Comparison of ENCODE assay signal across 23 cellular contexts in the genomic region with DNA sequence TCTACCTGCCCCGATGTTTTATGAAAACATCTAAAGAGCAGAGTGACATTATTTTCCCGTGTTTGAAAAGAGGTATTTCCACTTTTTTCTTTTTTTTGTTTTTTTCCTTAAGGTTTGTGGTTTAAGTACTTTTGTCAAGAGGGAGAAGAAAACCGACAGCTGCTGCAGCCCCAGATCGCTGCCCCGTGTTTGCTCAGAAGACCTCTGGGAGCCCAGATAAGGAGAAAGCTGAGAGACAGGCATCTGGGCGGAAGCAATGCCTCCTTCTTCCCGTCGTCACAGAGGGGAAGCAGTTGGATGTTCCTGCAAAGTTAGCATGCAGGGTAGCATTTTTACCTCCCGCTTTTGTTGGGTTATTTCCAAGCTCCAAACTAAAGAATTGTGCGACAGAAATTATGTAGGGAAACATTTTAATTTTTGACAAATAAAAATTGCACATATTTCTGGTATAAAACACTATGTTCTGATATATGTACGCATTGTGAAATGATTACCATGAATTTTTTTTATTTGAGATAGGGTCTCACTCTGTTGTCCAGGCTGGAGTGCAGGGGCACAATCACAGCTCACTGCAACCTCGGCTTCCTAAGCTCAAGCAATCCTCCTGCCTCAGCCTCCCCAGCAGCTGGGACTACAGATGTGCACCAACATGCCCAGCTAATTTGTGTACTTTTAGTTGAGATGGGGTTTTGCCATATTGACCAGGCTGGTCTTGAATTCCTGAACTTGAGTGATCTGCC.
DNase-seq lines count a peak whose midpoint lies in the region; ATAC-seq, FAIRE-seq and TF ChIP-seq lines count a peak whose summit lies in the region.
"Had no signal": no experiment of that assay in that cellular context is flagged by ENCODE, and none has a peak within 500 bp of the region (broad histone marks: within the 10 kb centered on the region; RNA-seq: fewer than 3 reads in every experiment).

No MANE protein-coding gene starts in this region.

- H3K27ac ChIP-seq in K562 (ENCODE audit: extremely low read depth, low read depth, low read length) = peak overlapping the region; percentile 69
- H3K27ac ChIP-seq: A549 had no signal

- no peak for TF ChIP-seq RAD21 in K562 (CRISPR knock-in tag; conservative IDR thresholded peaks at IDR 0.05 in 1 of 2, IDR thresholded peaks at IDR 0.05 in 1 of 2)

- no peak for TF ChIP-seq POLR2A in K562 (conservative IDR thresholded peaks at IDR 0.05)

- intact Hi-C loops in K562 (cut with micrococcal nuclease) = loop anchor here (10.0 kb wide), 1 partner anchor 137 kb away; no protein-coding TSS in a partner anchor
- intact Hi-C loops in CD14-positive monocyte (cut with micrococcal nuclease) = no loop called here

- in situ Hi-C loops in K562 (cut with MboI) = loop anchor here (10.0 kb wide), 1 partner anchor 293 kb away; no protein-coding TSS in a partner anchor

- peaks cover 6% of the 10 kb centered on the region for H3K9me3 Mint-ChIP-seq in stimulated activated memory B cell treated with anti-CD40 and anti-IgM and Interleukin-4, amounts not matched to agents 10 μg/mL and 1 μg/mL and 100 μg/mL, for 72 hours
- H3K9me3 Mint-ChIP-seq in CD14-positive monocyte = peaks cover 0 to 5% (median 3%) of the 10 kb centered on the region in 7 donors
- H3K9me3 Mint-ChIP-seq: CD4-positive, alpha-beta T cell had no signal

- H3K4me2 ChIP-seq in K562 (ENCODE audit: insufficient read depth, low read length) = peak overlapping the region; percentile 44
- H3K4me2 ChIP-seq: A549 had no signal

- peak; percentile 93 for TF ChIP-seq EP300 in K562 (IDR thresholded peaks at IDR 0.05; ENCODE audit: low read length)

- ATAC-seq in K562 = peak; percentile 43
- no peak for ATAC-seq in stimulated activated memory B cell treated with anti-CD40 and anti-IgM and Interleukin-4, amounts not matched to agents 10 μg/mL and 1 μg/mL and 100 μg/mL, for 72 hours
- ATAC-seq: A549, Panc1 had no signal

- H3K27me3 ChIP-seq in K562 (ENCODE audit: control insufficient read depth in 2 of 2, insufficient read depth in 2 of 2, low read length in 2 of 2) = peaks cover 0 to 4% of the 10 kb centered on the region in 2 experiments; a peak in 1 of 5 replicates

- 3% methylated on average over 12 of the region's 12 CpGs for WGBS in K562 (ENCODE audit: insufficient coverage, low coverage, missing lambda C conversion rate)

- TF ChIP-seq CTCF in K562 (IDR thresholded peaks at IDR 0.05 in 2 of 3, conservative IDR thresholded peaks at IDR 0.05 in 1 of 3; ENCODE audit: insufficient read depth in 2 of 3, low read depth in 1 of 3, low read length in 3 of 3) = no peak
- no peak for TF ChIP-seq CTCF in CD14-positive monocyte (IDR thresholded peaks at IDR 0.05)

- no peaks in the 10 kb centered on the region for H3K79me2 ChIP-seq in K562 (ENCODE audit: control insufficient read depth, insufficient read depth, low read length)

- peaks cover 5 to 39% of the 10 kb centered on the region in 2 experiments for H3K4me1 ChIP-seq in K562 (replicated peaks in 1 of 2; ENCODE audit: control insufficient read depth in 2 of 2, insufficient read depth in 2 of 2, low read length in 2 of 2)
- H3K4me1 ChIP-seq: A549, BE2C had no signal

- POLR2A ChIA-PET in K562 (lab: Yijun Ruan, JAX) = interaction anchor here (0.6 kb wide), 1 partner anchor 33 kb away, joined by 4 read pairs; no protein-coding TSS in a partner anchor

- H3K9ac ChIP-seq in K562 (ENCODE audit: insufficient read depth in 1 of 2, low read depth in 2 of 2, low read length in 2 of 2) = peak overlapping the region in 1 of 2 experiments; percentile 52; a peak in 2 of 4 replicates

- H3K27ac Mint-ChIP-seq in stimulated activated memory B cell treated with anti-CD40 and anti-IgM and Interleukin-4, amounts not matched to agents 10 μg/mL and 1 μg/mL and 100 μg/mL, for 72 hours = no peak overlapping the region
- H3K27ac Mint-ChIP-seq in CD14-positive monocyte = no peak overlapping the region
- H3K27ac Mint-ChIP-seq: CD4-positive, alpha-beta T cell had no signal

- FAIRE-seq in K562 (lab: Jason Lieb, UNC) = peak; percentile 90
- FAIRE-seq: A549, GM12891, H1 had no signal

- peak overlapping the region; percentile 75 for H2AFZ ChIP-seq in K562 (ENCODE audit: low read depth, low read length)

- peaks cover 5% of the 10 kb centered on the region for H3K9me3 ChIP-seq in K562 (replicated peaks; ENCODE audit: control insufficient read depth, insufficient read depth, low read depth, low read length)
- H3K9me3 ChIP-seq: BE2C, Caco-2 had no signal

- no peaks in the 10 kb centered on the region for H3K36me3 Mint-ChIP-seq in stimulated activated memory B cell treated with anti-CD40 and anti-IgM and Interleukin-4, amounts not matched to agents 10 μg/mL and 1 μg/mL and 100 μg/mL, for 72 hours
- H3K36me3 Mint-ChIP-seq in CD14-positive monocyte = no peaks in the 10 kb centered on the region
- H3K36me3 Mint-ChIP-seq: IgD-negative memory B cell had no signal

- H3K9me1 ChIP-seq in K562 (ENCODE audit: control insufficient read depth, insufficient read depth, low read length) = no peaks in the 10 kb centered on the region

- peak; percentile 68 for DNase-seq in CMK (ENCODE audit: low read depth)
- DNase-seq in NCI-H2171 treated with DMSO at 0.1 percent for 48 hours (lab: John Stamatoyannopoulos, UW) = peak; percentile 45
- peak; percentile 59 to 88 (median 71) for DNase-seq in K562 (ENCODE audit: extremely low read depth in 1 of 4, low spot score in 3 of 4)
- peak; percentile 57 for DNase-seq in myocyte (ENCODE audit: low read depth)
- DNase-seq in SHP77 treated with DMSO at 0.1 percent for 48 hours (lab: John Stamatoyannopoulos, UW) = no peak
- DNase-seq in CD14-positive monocyte (ENCODE audit: low spot score) = no peak
- DNase-seq: BE2C; Caco-2; CD4-positive, alpha-beta T cell; DMS153; Karpas-422; NCI-H1694; NCI-H2081 treated with DMSO at 0.1 percent for 48 hours; NCI-H2227 treated with DMSO at 0.1 percent for 48 hours; NCI-H510A; NCI-H748 treated with DMSO at 0.1 percent for 48 hours; NK-92 treated with Interleukin-12 subunit alpha and Interleukin-12 subunit beta, amount 100 ng/mL, for 24 hours had no signal

- CTCF ChIA-PET in K562 (lab: Yijun Ruan, JAX; ENCODE audit: low intra/inter-chr PET ratio) = no interaction called here

- no peak overlapping the region for H3K4me3 Mint-ChIP-seq in stimulated activated memory B cell treated with anti-CD40 and anti-IgM and Interleukin-4, amounts not matched to agents 10 μg/mL and 1 μg/mL and 100 μg/mL, for 72 hours
- H3K4me3 Mint-ChIP-seq in CD14-positive monocyte = peak overlapping the region in 1 of 2 donors; percentile 35
- H3K4me3 Mint-ChIP-seq: CD4-positive, alpha-beta T cell had no signal

- H3K36me3 ChIP-seq in K562 (ENCODE audit: control insufficient read depth, insufficient read depth, low read length) = no peaks in the 10 kb centered on the region
- H3K36me3 ChIP-seq: BE2C had no signal

- BruUV-seq in K562 (replicated peaks; lab: Mats Ljungman, UMichigan) = no TSS peak

- peaks cover 17% of the 10 kb centered on the region for H3K4me1 Mint-ChIP-seq in stimulated activated memory B cell treated with anti-CD40 and anti-IgM and Interleukin-4, amounts not matched to agents 10 μg/mL and 1 μg/mL and 100 μg/mL, for 72 hours
- peaks cover 25% of the 10 kb centered on the region for H3K4me1 Mint-ChIP-seq in CD14-positive monocyte

- H4K20me1 ChIP-seq in K562 (replicated peaks; ENCODE audit: control insufficient read depth, insufficient read depth, low read length) = no peaks in the 10 kb centered on the region

- H3K4me3 ChIP-seq in K562 = peak overlapping the region; percentile 7; the same call in 1 of the 2 replicates
- H3K4me3 ChIP-seq: A549 had no signal

- H3K27me3 Mint-ChIP-seq in stimulated activated memory B cell treated with anti-CD40 and anti-IgM and Interleukin-4, amounts not matched to agents 10 μg/mL and 1 μg/mL and 100 μg/mL, for 72 hours = peaks cover 52% of the 10 kb centered on the region
- peaks cover 24 to 40% (median 38%) of the 10 kb centered on the region in 3 donors for H3K27me3 Mint-ChIP-seq in CD14-positive monocyte (ENCODE audit: low read depth in 3 of 3)

TF ChIP-seq in K562, 482 proteins besides CTCF, POLR2A, EP300 and RAD21 (continues in another document):
- TF ChIP-seq PHB2 (IDR thresholded peaks at IDR 0.05; ENCODE audit: low read depth) (peak; percentile 82), TEAD1 (CRISPR knock-in tag; IDR thresholded peaks at IDR 0.05) (peak in 1 of 2 experiments; percentile 51; a peak in 1 of 4 replicates), SMARCE1 (IDR thresholded peaks at IDR 0.05) (peak; percentile 93), ZFP30 (CRISPR knock-in tag; IDR thresholded peaks at IDR 0.05; ENCODE audit: borderline replicate concordance) (no peak), SUPT5H (IDR thresholded peaks at IDR 0.05) (no peak), STAT5B (CRISPR knock-in tag; IDR thresholded peaks at IDR 0.05) (no peak)
- TF ChIP-seq, protein P1, sequence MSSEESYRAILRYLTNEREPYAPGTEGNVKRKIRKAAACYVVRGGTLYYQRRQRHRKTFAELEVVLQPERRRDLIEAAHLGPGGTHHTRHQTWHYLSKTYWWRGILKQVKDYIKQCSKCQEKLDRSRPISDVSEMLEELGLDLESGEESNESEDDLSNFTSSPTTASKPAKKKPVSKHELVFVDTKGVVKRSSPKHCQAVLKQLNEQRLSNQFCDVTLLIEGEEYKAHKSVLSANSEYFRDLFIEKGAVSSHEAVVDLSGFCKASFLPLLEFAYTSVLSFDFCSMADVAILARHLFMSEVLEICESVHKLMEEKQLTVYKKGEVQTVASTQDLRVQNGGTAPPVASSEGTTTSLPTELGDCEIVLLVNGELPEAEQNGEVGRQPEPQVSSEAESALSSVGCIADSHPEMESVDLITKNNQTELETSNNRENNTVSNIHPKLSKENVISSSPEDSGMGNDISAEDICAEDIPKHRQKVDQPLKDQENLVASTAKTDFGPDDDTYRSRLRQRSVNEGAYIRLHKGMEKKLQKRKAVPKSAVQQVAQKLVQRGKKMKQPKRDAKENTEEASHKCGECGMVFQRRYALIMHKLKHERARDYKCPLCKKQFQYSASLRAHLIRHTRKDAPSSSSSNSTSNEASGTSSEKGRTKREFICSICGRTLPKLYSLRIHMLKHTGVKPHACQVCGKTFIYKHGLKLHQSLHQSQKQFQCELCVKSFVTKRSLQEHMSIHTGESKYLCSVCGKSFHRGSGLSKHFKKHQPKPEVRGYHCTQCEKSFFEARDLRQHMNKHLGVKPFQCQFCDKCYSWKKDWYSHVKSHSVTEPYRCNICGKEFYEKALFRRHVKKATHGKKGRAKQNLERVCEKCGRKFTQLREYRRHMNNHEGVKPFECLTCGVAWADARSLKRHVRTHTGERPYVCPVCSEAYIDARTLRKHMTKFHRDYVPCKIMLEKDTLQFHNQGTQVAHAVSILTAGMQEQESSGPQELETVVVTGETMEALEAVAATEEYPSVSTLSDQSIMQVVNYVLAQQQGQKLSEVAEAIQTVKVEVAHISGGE (CRISPR knock-in tag; IDR thresholded peaks at IDR 0.05) = peak in 1 of 3 experiments; percentile 64; a peak in 2 of 6 replicates

Comparison
In these comparisons a context has a peak if more than half of its experiments do, and no peak if none do; other contexts are left out.
1. DNase-seq: peak in CMK (single experiment), NCI-H2171 treated with DMSO at 0.1 percent for 48 hours (single experiment), K562 (4 of 4) and myocyte (single experiment); none in SHP77 treated with DMSO at 0.1 percent for 48 hours (single experiment) and CD14-positive monocyte (single experiment).